ENCODE assay signal across 14 cellular contexts in the genomic region with DNA sequence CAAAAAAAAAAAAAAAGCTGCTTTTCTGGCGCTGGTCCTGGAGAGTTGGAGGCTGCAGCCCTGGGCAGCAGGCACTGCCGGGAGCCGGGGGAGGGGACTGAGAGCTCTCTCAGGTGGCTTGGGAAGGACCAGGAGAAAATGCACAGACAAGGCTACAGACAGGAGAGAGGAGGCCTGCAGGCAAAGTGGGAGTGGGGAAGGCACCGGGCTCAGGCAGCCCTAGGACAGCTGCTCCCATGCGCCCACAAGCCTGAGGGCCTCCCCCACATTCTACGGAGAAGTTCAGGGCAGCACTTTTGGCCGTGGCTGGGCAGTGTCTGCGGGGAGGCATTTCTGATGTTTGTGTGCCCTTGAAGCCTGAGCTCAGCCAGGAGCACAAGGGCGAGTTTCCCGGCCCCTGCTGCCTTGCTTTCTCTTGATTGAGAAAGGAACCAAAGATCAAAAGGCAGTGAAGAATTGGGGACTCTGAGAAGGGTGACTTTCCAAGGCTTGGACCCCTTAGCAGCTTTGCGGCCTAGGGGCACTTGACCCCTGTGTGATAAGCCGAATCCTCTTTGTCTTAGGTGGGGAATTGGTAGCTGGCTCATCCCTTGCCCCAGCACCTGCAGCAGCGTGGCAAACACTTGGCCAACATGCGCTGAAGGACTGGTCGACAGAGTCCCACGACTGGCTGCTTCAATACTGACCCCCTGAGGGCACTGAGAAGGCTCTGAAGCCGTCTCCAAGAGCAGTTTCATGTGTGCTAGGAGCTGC. TPM values are rescaled to one million over a fixed set of nuclear protein-coding genes. Genes with fewer than 3 reads are reported as not detected.
DNase-seq lines count a peak whose midpoint lies in the region; ATAC-seq and TF ChIP-seq lines count a peak whose summit lies in the region.
"Had no signal": no experiment of that assay in that cellular context is flagged by ENCODE, and none has a peak within 500 bp of the region (broad histone marks: within the 10 kb centered on the region; RNA-seq: fewer than 3 reads in every experiment).

No MANE protein-coding gene starts in this region.

- H3K9me3 ChIP-seq in right cardiac atrium (ENCODE audit: control insufficient read depth, low read length), result no peaks in the 10 kb centered on the region
- H3K9me3 ChIP-seq: MG63, tibial artery had no signal

- DNase-seq in NB4 (ENCODE audit: low read depth) (peak; percentile 16), astrocyte of the spinal cord (ENCODE audit: low read depth, low spot score) (peak; percentile 31), right cardiac atrium (peak in 1 of 3 donors; percentile 66), posterior cingulate gyrus (peak in 6 of 10 donors; percentile 37 to 91 (median 67)), EL (no peak), T-helper 1 cell (no peak)
- DNase-seq: activated naive CD8-positive, alpha-beta T cell treated with anti-CD3 and anti-CD28 coated beads, Interleukin-2, amount 10 ng/mL, durations not matched to agents 7 days and 5 days; CD4-positive, CD25-positive, alpha-beta regulatory T cell; MG63; NCI-H524; tibial artery had no signal

- ATAC-seq in right cardiac atrium (peak; percentile 20 to 59), GM19328 (IDR thresholded peaks at IDR 0.05; ENCODE audit: unreplicated experiment) (no peak), HG02623 (IDR thresholded peaks at IDR 0.05; ENCODE audit: unreplicated experiment) (no peak)

- WGBS in right cardiac atrium, result 49% methylated on average over 17 of the region's 17 CpGs

- TF ChIP-seq POLR2A in NB4 (IDR thresholded peaks at IDR 0.05; ENCODE audit: extremely low read depth, insufficient read length), result no peak

- intact Hi-C loops in right cardiac atrium (cut with DNase I), result no loop called here
- intact Hi-C loops in posterior cingulate gyrus (cut with DNase I), result no loop called here

- no peaks in the 10 kb centered on the region for H3K4me1 ChIP-seq in right cardiac atrium (ENCODE audit: control insufficient read depth, insufficient read depth, low read length)

- no peaks in the 10 kb centered on the region for H3K27me3 ChIP-seq in right cardiac atrium (ENCODE audit: control insufficient read depth, insufficient read depth)
- H3K27me3 ChIP-seq: MG63, tibial artery had no signal

- TF ChIP-seq CTCF in NB4 (IDR thresholded peaks at IDR 0.05; ENCODE audit: low read depth, low read length) (no peak), astrocyte of the spinal cord (IDR thresholded peaks at IDR 0.05; ENCODE audit: low read depth, low read length) (no peak)

- in situ Hi-C loops in astrocyte of the spinal cord (cut with HindIII; ENCODE audit: low sequenced_read_pairs), result no loop called here

- no peak overlapping the region for H3K4me3 ChIP-seq in NB4 (ENCODE audit: low read depth, low read length)
- H3K4me3 ChIP-seq in astrocyte of the spinal cord (ENCODE audit: low read depth, low read length), result no peak overlapping the region
- no peak overlapping the region for H3K4me3 ChIP-seq in right cardiac atrium (ENCODE audit: low read length)
- H3K4me3 ChIP-seq: MG63, smooth muscle cell, tibial artery had no signal

- H3K27ac ChIP-seq in right cardiac atrium (ENCODE audit: low read length), result no peak overlapping the region
- H3K27ac ChIP-seq: tibial artery had no signal

RNA-seq across cellular contexts. Expression of gene PPM1F, which starts 35.3 kb away (rescaled TPM):
- 10 to 100 TPM; 19.7 to 25.5 (median 22.0) TPM for total RNA-seq in right cardiac atrium
- 17.5 TPM for polyA plus RNA-seq in right cardiac atrium

RNA-seq across cellular contexts. Expression of gene MAPK1, which starts 49.9 kb away (rescaled TPM):
- total RNA-seq in right cardiac atrium, result 100 to 1,000 TPM; 116 to 126 (median 123) TPM
- 14.8 TPM for polyA plus RNA-seq in right cardiac atrium

Comparison
In these comparisons a context has a peak if more than half of its experiments do, and no peak if none do; other contexts are left out.
1. DNase-seq: peak in NB4 (single experiment), astrocyte of the spinal cord (single experiment) and posterior cingulate gyrus (6 of 10); none in EL (single experiment) and T-helper 1 cell (0 of 5).
2. ATAC-seq: peak in right cardiac atrium (2 of 2); none in GM19328 (single experiment) and HG02623 (single experiment).